1 cellular context compared by ENCODE assay signal in genomic region chr6:152978058-152978457, GRCh38.
TF ChIP-seq lines count a peak whose summit lies in the region.

No MANE protein-coding gene starts in this region.

TF ChIP-seq in K562, 482 proteins besides CTCF, POLR2A, EP300 and RAD21:
- no peak for TF ChIP-seq ZNF740 (CRISPR knock-in tag; IDR thresholded peaks at IDR 0.05)
- peak in 1 of 2 experiments; percentile 70; a peak in 1 of 4 replicates for TF ChIP-seq ZNF740 (tag; IDR thresholded peaks at IDR 0.05)
- TF ChIP-seq SAFB2 (IDR thresholded peaks at IDR 0.05; ENCODE audit: borderline replicate concordance, low read depth, low read length, severe bottlenecking) = no peak
- TF ChIP-seq NR2C2 (CRISPR knock-in tag; IDR thresholded peaks at IDR 0.05) = no peak
- no peak for TF ChIP-seq NR2C2 (tag; IDR thresholded peaks at IDR 0.05)
- TF ChIP-seq POLR2AphosphoS5 (IDR thresholded peaks at IDR 0.05; ENCODE audit: control insufficient read depth, insufficient read depth, low read depth, low read length) = peak; percentile 3; the same call in 1 of the 2 replicates
- no peak for TF ChIP-seq ZFPM2 (CRISPR knock-in tag; IDR thresholded peaks at IDR 0.05)
- no peak for TF ChIP-seq TBP (optimal IDR thresholded peaks at IDR 0.05; ENCODE audit: low read depth, low read length)
- TF ChIP-seq ZNF217 (CRISPR knock-in tag; IDR thresholded peaks at IDR 0.05) = no peak
- TF ChIP-seq, protein P1, sequence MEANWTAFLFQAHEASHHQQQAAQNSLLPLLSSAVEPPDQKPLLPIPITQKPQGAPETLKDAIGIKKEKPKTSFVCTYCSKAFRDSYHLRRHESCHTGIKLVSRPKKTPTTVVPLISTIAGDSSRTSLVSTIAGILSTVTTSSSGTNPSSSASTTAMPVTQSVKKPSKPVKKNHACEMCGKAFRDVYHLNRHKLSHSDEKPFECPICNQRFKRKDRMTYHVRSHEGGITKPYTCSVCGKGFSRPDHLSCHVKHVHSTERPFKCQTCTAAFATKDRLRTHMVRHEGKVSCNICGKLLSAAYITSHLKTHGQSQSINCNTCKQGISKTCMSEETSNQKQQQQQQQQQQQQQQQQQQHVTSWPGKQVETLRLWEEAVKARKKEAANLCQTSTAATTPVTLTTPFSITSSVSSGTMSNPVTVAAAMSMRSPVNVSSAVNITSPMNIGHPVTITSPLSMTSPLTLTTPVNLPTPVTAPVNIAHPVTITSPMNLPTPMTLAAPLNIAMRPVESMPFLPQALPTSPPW (CRISPR knock-in tag; IDR thresholded peaks at IDR 0.05) = 0 out of 2 replicates have a peak, but pooled peaks have one; percentile 24
- no peak for TF ChIP-seq COPS2 (conservative IDR thresholded peaks at IDR 0.05)
- no peak for TF ChIP-seq JUND (IDR thresholded peaks at IDR 0.05; ENCODE audit: borderline replicate concordance, low read depth, low read length)
- TF ChIP-seq JUND (tag; IDR thresholded peaks at IDR 0.05; ENCODE audit: borderline replicate concordance, low read depth, low read length) = no peak
- no peak for TF ChIP-seq GABPA (tag; conservative IDR thresholded peaks at IDR 0.05; ENCODE audit: low read depth)
